In genomic region chr19:29212614-29213573, GRCh38 we compare ENCODE assay signal across 8 cellular contexts. TPM values are rescaled to one million over a fixed set of nuclear protein-coding genes. Genes with fewer than 3 reads are reported as not detected.
DNase-seq lines count a peak whose midpoint lies in the region; ATAC-seq and TF ChIP-seq lines count a peak whose summit lies in the region.

Gene UQCRFS1 (minus strand): TSS chr19:29213151. CDS start chr19:29213118, 33 bp downstream.

- H3K36me3 ChIP-seq in CD4-positive, CD25-positive, alpha-beta regulatory T cell (ENCODE audit: control insufficient read depth, insufficient read depth, low read length) = no peaks in the 10 kb centered on the region
- H3K36me3 ChIP-seq in left lung = no peaks in the 10 kb centered on the region

- peak; percentile 92 to 97 (median 94) for DNase-seq in CD4-positive, CD25-positive, alpha-beta regulatory T cell
- peak; percentile 92 for DNase-seq in NCI-H774 (lab: John Stamatoyannopoulos, UW)
- DNase-seq in activated CD4-positive, alpha-beta T cell treated with anti-CD3 and anti-CD28 coated beads, Interleukin-2, amount 50 U/mL, for 4 hours = peak; percentile 94
- peak; percentile 94 to 98 for DNase-seq in left lung
- DNase-seq in stimulated activated CD4-positive, alpha-beta T cell treated with anti-CD3 and anti-CD28 coated beads, Interleukin-2, amount 100 ng/mL, for 4 hours (ENCODE audit: low read depth) = peak; percentile 96

- intact Hi-C loops in dendritic cell treated with granulocyte-macrophage colony-stimulating factor and Interleukin-4, amounts not matched to agents 40 ng/mL and 50 ng/mL, for 4 days (cut with micrococcal nuclease) = loop anchor here (5.0 kb wide), 2 partner anchors 394 to 1421 kb away; partner anchors contain the start of gene POP4
- intact Hi-C loops in left lung (cut with DNase I) = no loop called here

- peak within 1 kb of the TSS; percentile 93 to 98 (median 95) for H3K4me3 Mint-ChIP-seq in CD4-positive, CD25-positive, alpha-beta regulatory T cell
- H3K4me3 Mint-ChIP-seq in dendritic cell treated with granulocyte-macrophage colony-stimulating factor and Interleukin-4, amounts not matched to agents 40 ng/mL and 50 ng/mL, for 4 days = peak within 1 kb of the TSS; percentile 95

- H3K9me3 ChIP-seq in CD4-positive, CD25-positive, alpha-beta regulatory T cell (ENCODE audit: control insufficient read depth in 2 of 2, low read length in 2 of 2) = no peaks in the 10 kb centered on the region
- H3K9me3 ChIP-seq in left lung = no peaks in the 10 kb centered on the region

- H3K9me3 Mint-ChIP-seq in CD4-positive, CD25-positive, alpha-beta regulatory T cell = peaks cover 0 to 3% (median 2%) of the 10 kb centered on the region in 7 donors
- peaks cover 8% of the 10 kb centered on the region for H3K9me3 Mint-ChIP-seq in dendritic cell treated with granulocyte-macrophage colony-stimulating factor and Interleukin-4, amounts not matched to agents 40 ng/mL and 50 ng/mL, for 4 days

- H3K27me3 Mint-ChIP-seq in CD4-positive, CD25-positive, alpha-beta regulatory T cell = peaks cover 11% of the 10 kb centered on the region
- H3K27me3 Mint-ChIP-seq in dendritic cell treated with granulocyte-macrophage colony-stimulating factor and Interleukin-4, amounts not matched to agents 40 ng/mL and 50 ng/mL, for 4 days = peaks cover 3% of the 10 kb centered on the region

- H3K4me1 Mint-ChIP-seq in CD4-positive, CD25-positive, alpha-beta regulatory T cell = peaks cover 33 to 52% (median 40%) of the 10 kb centered on the region in 4 donors
- peaks cover 39% of the 10 kb centered on the region for H3K4me1 Mint-ChIP-seq in dendritic cell treated with granulocyte-macrophage colony-stimulating factor and Interleukin-4, amounts not matched to agents 40 ng/mL and 50 ng/mL, for 4 days (ENCODE audit: low read depth)

- peaks cover 8% of the 10 kb centered on the region for H3K36me3 Mint-ChIP-seq in CD4-positive, CD25-positive, alpha-beta regulatory T cell
- H3K36me3 Mint-ChIP-seq in dendritic cell treated with granulocyte-macrophage colony-stimulating factor and Interleukin-4, amounts not matched to agents 40 ng/mL and 50 ng/mL, for 4 days (ENCODE audit: low read depth) = peaks cover 22% of the 10 kb centered on the region

- H3K4me3 ChIP-seq in CD4-positive, CD25-positive, alpha-beta regulatory T cell (ENCODE audit: low read depth, low read length) = peak within 1 kb of the TSS; percentile 94
- peak within 1 kb of the TSS; percentile 68 to 87 for H3K4me3 ChIP-seq in left lung

- peak within 1 kb of the TSS; percentile 96 to 99 (median 96) for H3K27ac Mint-ChIP-seq in CD4-positive, CD25-positive, alpha-beta regulatory T cell
- H3K27ac Mint-ChIP-seq in dendritic cell treated with granulocyte-macrophage colony-stimulating factor and Interleukin-4, amounts not matched to agents 40 ng/mL and 50 ng/mL, for 4 days = peak within 1 kb of the TSS; percentile 92

- peak; percentile 96 to 98 for ATAC-seq in CD4-positive, CD25-positive, alpha-beta regulatory T cell (ENCODE audit: low read depth in 2 of 2)
- ATAC-seq in GM19438 (IDR thresholded peaks at IDR 0.05; ENCODE audit: low read depth, unreplicated experiment) = peak; percentile 95
- peak; percentile 98 for ATAC-seq in HG03571 (IDR thresholded peaks at IDR 0.05; ENCODE audit: unreplicated experiment)
- peak; percentile 99 for ATAC-seq in left lung

- H3K27me3 ChIP-seq in CD4-positive, CD25-positive, alpha-beta regulatory T cell (ENCODE audit: control insufficient read depth, insufficient read depth, low read length) = no peaks in the 10 kb centered on the region
- H3K27me3 ChIP-seq in left lung = no peaks in the 10 kb centered on the region

- TF ChIP-seq CTCF in left lung (IDR thresholded peaks at IDR 0.05) = no peak

- peaks cover 31% of the 10 kb centered on the region for H3K4me1 ChIP-seq in CD4-positive, CD25-positive, alpha-beta regulatory T cell (ENCODE audit: control insufficient read depth, insufficient read depth, low read length, poor library complexity, severe bottlenecking)
- H3K4me1 ChIP-seq in left lung = peaks cover 6 to 35% of the 10 kb centered on the region in 2 donors

- peak within 1 kb of the TSS; percentile 83 for H3K27ac ChIP-seq in CD4-positive, CD25-positive, alpha-beta regulatory T cell (ENCODE audit: insufficient read depth, low read length, poor library complexity, severe bottlenecking)
- H3K27ac ChIP-seq in left lung = peak within 1 kb of the TSS; percentile 85 to 90

RNA-seq across cellular contexts. Expression of gene UQCRFS1, which starts in this region (rescaled TPM):
- total RNA-seq in CD4-positive, CD25-positive, alpha-beta regulatory T cell = 27.2 TPM
- polyA plus RNA-seq in CD4-positive, CD25-positive, alpha-beta regulatory T cell = 100 to 1,000 TPM in 2 of 4 donors, 10 to 100 TPM in 2; 85.3 to 108 (median 100) TPM
- 10 to 100 TPM; 24.5 to 27.8 TPM for total RNA-seq in left lung

Comparison
In these comparisons a context has a peak if more than half of its experiments do, and no peak if none do; other contexts are left out.
1. Peak in every context shown above with its lines: DNase-seq, ATAC-seq, H3K4me3 ChIP-seq and H3K27ac ChIP-seq.